Comparison of ENCODE assay signal across 9 cellular contexts in genomic region chr6:43702147-43702521, GRCh38. TPM values are rescaled to one million over a fixed set of nuclear protein-coding genes. Genes with fewer than 3 reads are reported as not detected.
DNase-seq lines count a peak whose midpoint lies in the region; ATAC-seq, FAIRE-seq and TF ChIP-seq lines count a peak whose summit lies in the region.
"Had no signal": no experiment of that assay in that cellular context is flagged by ENCODE, and none has a peak within 500 bp of the region (broad histone marks: within the 10 kb centered on the region; RNA-seq: fewer than 3 reads in every experiment).

No MANE protein-coding gene starts in this region.

- H2AFZ ChIP-seq in keratinocyte (ENCODE audit: control insufficient read depth, low read length) = peak overlapping the region; percentile 83

- H3K36me3 ChIP-seq in DOHH2 (ENCODE audit: control insufficient read depth, low read length) = no peaks in the 10 kb centered on the region
- no peaks in the 10 kb centered on the region for H3K36me3 ChIP-seq in adipocyte (ENCODE audit: control insufficient read depth, insufficient read depth, low read length, severe bottlenecking)
- H3K36me3 ChIP-seq in keratinocyte (ENCODE audit: control insufficient read depth in 2 of 2, extremely low read depth in 1 of 2, insufficient read depth in 2 of 2, low read length in 2 of 2) = no peaks in the 10 kb centered on the region
- no peaks in the 10 kb centered on the region for H3K36me3 ChIP-seq in gastrocnemius medialis
- no peaks in the 10 kb centered on the region for H3K36me3 ChIP-seq in ovary

- TF ChIP-seq POLR2A in gastrocnemius medialis (IDR thresholded peaks at IDR 0.05) (no peak), ovary (IDR thresholded peaks at IDR 0.05) (no peak)

- H3K9me2 ChIP-seq in DOHH2 (replicated peaks; ENCODE audit: control insufficient read depth, low read length) = no peaks in the 10 kb centered on the region

- TF ChIP-seq CTCF in DOHH2 (IDR thresholded peaks at IDR 0.05; ENCODE audit: low read depth, low read length, poor library complexity, severe bottlenecking) = no peak
- TF ChIP-seq CTCF in keratinocyte (optimal IDR thresholded peaks at IDR 0.05 in 1 of 3, IDR thresholded peaks at IDR 0.05 in 1 of 3, conservative IDR thresholded peaks at IDR 0.05 in 1 of 3; ENCODE audit: extremely low read depth in 1 of 3, insufficient read depth in 2 of 3, low read length in 3 of 3) = no peak
- no peak for TF ChIP-seq CTCF in gastrocnemius medialis (IDR thresholded peaks at IDR 0.05 in 4 of 5, conservative IDR thresholded peaks at IDR 0.05 in 1 of 5)
- TF ChIP-seq CTCF in ovary (IDR thresholded peaks at IDR 0.05) = no peak

- ATAC-seq in gastrocnemius medialis = no peak

- intact Hi-C loops in gastrocnemius medialis (cut with DNase I; ENCODE audit: low total_unique reads) = loop anchor here (2.0 to 5.0 kb wide), 2 partner anchors 35 to 55 kb away; no protein-coding TSS in a partner anchor
- intact Hi-C loops in ovary (cut with DNase I) = no loop called here

- DNase-seq in adipocyte (ENCODE audit: low read depth) = no peak
- no peak for DNase-seq in keratinocyte (ENCODE audit: low read depth, low spot score)
- DNase-seq in gastrocnemius medialis = no peak
- DNase-seq in ovary = no peak
- DNase-seq in activated CD4-positive, alpha-beta T cell treated with anti-CD3 and anti-CD28 coated beads for 48 hours = no peak
- no peak for DNase-seq in NCI-H1417 treated with DMSO at 0.1 percent for 48 hours (lab: John Stamatoyannopoulos, UW)
- no peak for DNase-seq in NCI-H1436 (lab: John Stamatoyannopoulos, UW)

- peak overlapping the region; percentile 49 for H3K9ac ChIP-seq in adipocyte (ENCODE audit: low read length)
- peak overlapping the region; percentile 67 for H3K9ac ChIP-seq in keratinocyte (ENCODE audit: control insufficient read depth, extremely low read depth, insufficient read depth, low read length)

- no peak for FAIRE-seq in keratinocyte (lab: Jason Lieb, UNC)
- FAIRE-seq: GM18507 had no signal

- dilution Hi-C loops in keratinocyte (cut with MboI; ENCODE audit: extremely low pct_ligation_motif_present, low sequenced_read_pairs) = no loop called here

- H3K4me2 ChIP-seq in DOHH2 (ENCODE audit: low read length) (peak overlapping the region; percentile 47; the same call in 1 of the 2 replicates), keratinocyte (ENCODE audit: control insufficient read depth, extremely low read depth, insufficient read depth, low read depth, low read length) (peak overlapping the region; percentile 83)

- H4K20me1 ChIP-seq in DOHH2 (ENCODE audit: control insufficient read depth, insufficient read depth, low read depth, low read length) (no peaks in the 10 kb centered on the region), keratinocyte (ENCODE audit: control insufficient read depth, extremely low read depth, insufficient read depth, low read length) (no peaks in the 10 kb centered on the region)

- H3K27me3 ChIP-seq in DOHH2 (ENCODE audit: control insufficient read depth, low read length) (peaks cover 63% of the 10 kb centered on the region), adipocyte (replicated peaks; ENCODE audit: control insufficient read depth, insufficient read depth, low read length) (no peaks in the 10 kb centered on the region), keratinocyte (ENCODE audit: control insufficient read depth, extremely low read depth, insufficient read depth, low read length) (no peaks in the 10 kb centered on the region), gastrocnemius medialis (no peaks in the 10 kb centered on the region), ovary (no peaks in the 10 kb centered on the region)

- H3K9me3 ChIP-seq in DOHH2 (ENCODE audit: control insufficient read depth, insufficient read depth, low read length) (no peaks in the 10 kb centered on the region), adipocyte (ENCODE audit: control insufficient read depth, low read length) (no peaks in the 10 kb centered on the region), keratinocyte (ENCODE audit: control insufficient read depth, low read depth, low read length) (no peaks in the 10 kb centered on the region), gastrocnemius medialis (no peaks in the 10 kb centered on the region), ovary (no peaks in the 10 kb centered on the region)

- H3K79me2 ChIP-seq in DOHH2 (ENCODE audit: control insufficient read depth, low read length) (no peaks in the 10 kb centered on the region), keratinocyte (ENCODE audit: control insufficient read depth, insufficient read depth, low read length) (no peaks in the 10 kb centered on the region)

- 20 to 29% (median 29%) methylated on average over 2 of the region's 2 CpGs for WGBS in ovary, 3 donors

- no peaks in the 10 kb centered on the region for H3K9me1 ChIP-seq in keratinocyte (ENCODE audit: control insufficient read depth, extremely low read depth, insufficient read depth, low read length)

- H3K4me1 ChIP-seq in DOHH2 (ENCODE audit: control insufficient read depth, low read length) (peaks cover 51% of the 10 kb centered on the region), adipocyte (ENCODE audit: control insufficient read depth, insufficient read depth, low read length) (peaks cover 40% of the 10 kb centered on the region), keratinocyte (ENCODE audit: control insufficient read depth, extremely low read depth, insufficient read depth, low read length) (peaks cover 23% of the 10 kb centered on the region), gastrocnemius medialis (peaks cover 37 to 60% of the 10 kb centered on the region in 2 donors), ovary (ENCODE audit: insufficient read depth) (peaks cover 17% of the 10 kb centered on the region)

- no peak for TF ChIP-seq EP300 in ovary (IDR thresholded peaks at IDR 0.05)

- in situ Hi-C loops in gastrocnemius medialis (cut with MboI; ENCODE audit: low sequenced_read_pairs in 4 of 4) = no loop called here

- no peak overlapping the region for H3K4me3 ChIP-seq in DOHH2 (ENCODE audit: low read length)
- peak overlapping the region; percentile 2 for H3K4me3 ChIP-seq in adipocyte (ENCODE audit: low read length)
- peak overlapping the region in 2 of 3 experiments; percentile 12 to 31 for H3K4me3 ChIP-seq in keratinocyte (ENCODE audit: control insufficient read depth in 2 of 3, extremely low read depth in 1 of 3, insufficient read depth in 2 of 3, low read depth in 1 of 3, low read length in 3 of 3)
- no peak overlapping the region for H3K4me3 ChIP-seq in gastrocnemius medialis
- H3K4me3 ChIP-seq in ovary = no peak overlapping the region

- H3K27ac ChIP-seq in DOHH2 (ENCODE audit: low read depth, low read length) (no peak overlapping the region), keratinocyte (ENCODE audit: control insufficient read depth, insufficient read depth, low read length) (peak overlapping the region; percentile 73), gastrocnemius medialis (peak overlapping the region; percentile 79 to 84 (median 82)), ovary (peak overlapping the region in 1 of 2 donors; percentile 1)

- H3F3A ChIP-seq in DOHH2 (ENCODE audit: control insufficient read depth, insufficient read depth) = peaks cover 16% of the 10 kb centered on the region

RNA-seq across cellular contexts. Expression of gene MRPS18A, which starts 14.5 kb away (rescaled TPM):
- polyA plus RNA-seq in keratinocyte (48.8 to 62.8 TPM (median 54.5 TPM) in 3 replicates), ovary (10 to 100 TPM; 35.1 to 45.0 TPM)
- polyA plus RNA-seq in keratinocyte (2011; ENCODE audit: low read depth) = 15.7 TPM
- 40.7 and 52.6 TPM in 2 replicates for polyA plus RNA-seq in keratinocyte (2011; cell fraction: cytosol; rRNA removed)
- 37.2 and 42.3 TPM in 2 replicates for polyA plus RNA-seq in keratinocyte (2011; cell fraction: nucleus; rRNA removed)
- 39.8 and 53.6 TPM in 2 replicates for polyA plus RNA-seq in keratinocyte (2012; ENCODE audit: low replicate concordance)
- polyA minus RNA-seq in keratinocyte = 54.2 to 64.3 TPM (median 59.7 TPM) in 3 replicates
- polyA minus RNA-seq in keratinocyte (2011; cell fraction: cytosol; rRNA and poly(A)+ RNA removed) = 31.3 TPM
- 16.5 and 25.8 TPM in 2 replicates for polyA minus RNA-seq in keratinocyte (2011; cell fraction: nucleus; rRNA and poly(A)+ RNA removed)
- total RNA-seq in gastrocnemius medialis (100 to 1,000 TPM; 161 to 171 (median 168) TPM), ovary (10 to 100 TPM; 21.9 to 44.1 (median 25.9) TPM)

RNA-seq across cellular contexts. Expression of gene RSPH9, which starts 57.3 kb away (rescaled TPM):
- polyA plus RNA-seq in keratinocyte (not detected in 3 replicates), ovary (under 1 TPM; 0.25 to 0.70 TPM)
- polyA plus RNA-seq in keratinocyte (2011; ENCODE audit: low read depth) = not detected
- polyA plus RNA-seq in keratinocyte (2011; cell fraction: cytosol; rRNA removed) = not detected in 2 replicates
- polyA plus RNA-seq in keratinocyte (2011; cell fraction: nucleus; rRNA removed) = not detected in 2 replicates
- 0.14 and 0.15 TPM in 2 replicates for polyA plus RNA-seq in keratinocyte (2012; ENCODE audit: low replicate concordance)
- not detected in 3 replicates for polyA minus RNA-seq in keratinocyte
- not detected for polyA minus RNA-seq in keratinocyte (2011; cell fraction: cytosol; rRNA and poly(A)+ RNA removed)
- not detected in 2 replicates for polyA minus RNA-seq in keratinocyte (2011; cell fraction: nucleus; rRNA and poly(A)+ RNA removed)
- total RNA-seq in gastrocnemius medialis (under 1 TPM in 1 of 4 donors, not detected in 3; 0.09 TPM), ovary (1 to 10 TPM in 1 of 7 donors, under 1 TPM in 5, not detected in 1; 0.20 to 4.7 (median 0.44) TPM)

Comparison
In these comparisons a context has a peak if more than half of its experiments do, and no peak if none do; other contexts are left out.
1. H3K4me3 ChIP-seq: peak in adipocyte (single experiment) and keratinocyte (2 of 3); none in DOHH2 (single experiment), gastrocnemius medialis (0 of 4) and ovary (single experiment).